ENCODE assay signal across 9 cellular contexts in the genomic region with DNA sequence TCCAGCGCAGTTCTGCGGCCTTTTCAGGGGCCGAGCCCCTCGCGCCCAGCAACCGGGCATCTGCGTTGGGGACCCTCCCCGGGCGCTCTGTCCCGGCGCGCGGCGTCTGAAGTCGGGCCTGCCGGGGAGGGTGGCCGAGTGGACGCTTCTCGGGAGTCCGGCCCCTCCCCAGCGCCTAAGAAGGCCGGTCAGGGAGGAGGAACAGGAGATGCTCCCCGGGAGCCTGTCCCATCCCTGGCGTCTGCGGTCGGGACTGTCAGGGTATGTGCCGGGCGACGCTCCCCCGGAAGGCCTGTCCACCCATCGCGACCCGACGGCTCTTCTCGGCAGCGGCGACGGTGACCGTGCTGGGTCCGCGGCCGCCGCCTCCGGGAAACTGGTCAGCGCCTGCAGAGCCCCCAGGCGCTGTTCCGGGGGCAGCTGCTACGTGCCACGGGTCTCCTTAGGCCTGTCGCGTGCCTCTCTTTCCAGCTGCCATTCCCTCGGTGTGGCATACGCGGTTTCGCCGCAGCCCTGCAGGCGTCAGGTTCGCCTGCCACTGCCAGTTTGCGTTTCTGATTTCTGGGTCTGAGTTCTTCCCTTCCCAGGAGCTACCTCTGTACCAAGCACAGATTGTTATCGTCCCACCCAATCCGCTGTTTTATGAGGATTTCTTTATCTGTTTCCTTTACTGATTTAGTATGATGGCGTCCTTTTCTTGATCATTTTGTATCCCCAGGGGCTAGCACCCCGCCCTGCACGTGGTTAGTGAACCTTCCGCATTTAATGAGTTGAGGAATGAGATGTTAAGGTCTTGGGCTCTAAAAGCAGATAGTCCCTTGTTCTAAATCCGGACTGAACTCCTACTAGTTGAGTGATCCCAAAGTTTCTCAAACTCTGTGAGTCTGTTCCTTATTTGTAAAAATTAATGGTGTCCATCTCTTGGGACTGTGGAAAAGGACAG. TPM values are rescaled to one million over a fixed set of nuclear protein-coding genes. Genes with fewer than 3 reads are reported as not detected.
DNase-seq lines count a peak whose midpoint lies in the region; ATAC-seq and TF ChIP-seq lines count a peak whose summit lies in the region.
"Had no signal": no experiment of that assay in that cellular context is flagged by ENCODE, and none has a peak within 500 bp of the region (broad histone marks: within the 10 kb centered on the region; RNA-seq: fewer than 3 reads in every experiment).

No MANE protein-coding gene starts in this region.

- peaks cover 64% of the 10 kb centered on the region for H3K36me3 Mint-ChIP-seq in activated CD4-positive, alpha-beta T cell treated with anti-CD3 and anti-CD28 coated beads, Interleukin-2, amount 10 ng/mL, durations not matched to agents 7 days and 5 days (ENCODE audit: low read depth)

- POLR2A ChIA-PET in activated CD4-positive, alpha-beta T cell treated with anti-CD3 and anti-CD28 coated beads, Interleukin-2, amount 10 ng/mL, durations not matched to agents 7 days and 5 days (lab: Charles Lee), result interaction anchor here (1.0 to 1.7 kb wide), 6 partner anchors 22 to 287 kb away, joined by 3 to 14 read pairs (median 5); partner anchors contain the start of genes IFIT1, IFIT3 and KIF20B

- no peaks in the 10 kb centered on the region for H3K79me2 ChIP-seq in KMS-11 (ENCODE audit: insufficient read depth, low read depth)

- peak overlapping the region; percentile 79 for H3K4me3 Mint-ChIP-seq in activated CD4-positive, alpha-beta T cell treated with anti-CD3 and anti-CD28 coated beads, Interleukin-2, amount 10 ng/mL, durations not matched to agents 7 days and 5 days

- DNase-seq in activated CD4-positive, alpha-beta T cell treated with anti-CD3 and anti-CD28 coated beads, Interleukin-2, amount 10 ng/mL, durations not matched to agents 7 days and 5 days, result peak; percentile 52
- DNase-seq in lower leg skin (ENCODE audit: low spot score in 2 of 2), result peak; percentile 58 to 91
- peak; percentile 8 to 17 for DNase-seq in stimulated activated CD8-positive, alpha-beta memory T cell treated with anti-CD3 and anti-CD28 coated beads, Interleukin-2, amount 100 ng/mL, for 48 hours (ENCODE audit: low read depth in 2 of 2)
- no peak for DNase-seq in NCI-H2196 (lab: John Stamatoyannopoulos, UW; ENCODE audit: unreplicated experiment)

- TF ChIP-seq CTCF in KMS-11 (conservative IDR thresholded peaks at IDR 0.05; ENCODE audit: low read depth, low read length), result no peak
- no peak for TF ChIP-seq CTCF in lower leg skin (IDR thresholded peaks at IDR 0.05)

- peaks cover 20% of the 10 kb centered on the region for H3K4me1 ChIP-seq in KMS-11 (ENCODE audit: low read depth, poor library complexity, severe bottlenecking)
- peaks cover 17 to 21% of the 10 kb centered on the region in 2 donors for H3K4me1 ChIP-seq in duodenal mucosa (ENCODE audit: control insufficient read depth in 1 of 2, insufficient read depth in 2 of 2, low read length in 2 of 2)

- peak overlapping the region; percentile 74 for H2AFZ ChIP-seq in KMS-11 (ENCODE audit: low read depth)

- peaks cover 12% of the 10 kb centered on the region for H3K9me3 Mint-ChIP-seq in activated CD4-positive, alpha-beta T cell treated with anti-CD3 and anti-CD28 coated beads, Interleukin-2, amount 10 ng/mL, durations not matched to agents 7 days and 5 days

- no peaks in the 10 kb centered on the region for H3K9me3 ChIP-seq in duodenal mucosa (ENCODE audit: control insufficient read depth in 1 of 2, low read length in 2 of 2)

- H3K4me1 Mint-ChIP-seq in activated CD4-positive, alpha-beta T cell treated with anti-CD3 and anti-CD28 coated beads, Interleukin-2, amount 10 ng/mL, durations not matched to agents 7 days and 5 days, result peaks cover 64% of the 10 kb centered on the region

- H3K27me3 ChIP-seq in KMS-11 (ENCODE audit: insufficient read depth, low read depth) (no peaks in the 10 kb centered on the region), duodenal mucosa (ENCODE audit: control insufficient read depth in 1 of 2, insufficient read depth in 2 of 2, low read length in 2 of 2) (no peaks in the 10 kb centered on the region)

- H3K27ac Mint-ChIP-seq in activated CD4-positive, alpha-beta T cell treated with anti-CD3 and anti-CD28 coated beads, Interleukin-2, amount 10 ng/mL, durations not matched to agents 7 days and 5 days, result peak overlapping the region; percentile 95

- no peaks in the 10 kb centered on the region for H3K27me3 Mint-ChIP-seq in activated CD4-positive, alpha-beta T cell treated with anti-CD3 and anti-CD28 coated beads, Interleukin-2, amount 10 ng/mL, durations not matched to agents 7 days and 5 days

- WGBS in lower leg skin, 2 donors, result 1 to 2% methylated on average over 25 to 41 of the region's 66 CpGs

- intact Hi-C loops in lower leg skin (cut with DNase I; ENCODE audit: low total_unique reads), result no loop called here

- TF ChIP-seq POLR2A in GM10847 (IDR thresholded peaks at IDR 0.05; ENCODE audit: extremely low read depth, insufficient read length) (peak; percentile 10), lower leg skin (IDR thresholded peaks at IDR 0.05) (no peak)

- H3K9ac ChIP-seq in KMS-11 (peak overlapping the region; percentile 81), duodenal mucosa (ENCODE audit: low read depth in 1 of 2, low read length in 2 of 2) (peak overlapping the region; percentile 82 to 92)

- CTCF ChIA-PET in activated CD4-positive, alpha-beta T cell treated with anti-CD3 and anti-CD28 coated beads, Interleukin-2, amount 10 ng/mL, durations not matched to agents 7 days and 5 days (lab: Charles Lee), result interaction anchor here (0.8 to 1.4 kb wide), 3 partner anchors 9 to 77 kb away, joined by 3 to 5 read pairs (median 3); no protein-coding TSS in a partner anchor

- H3K27ac ChIP-seq in KMS-11 (peak overlapping the region; percentile 70), duodenal mucosa (ENCODE audit: low read depth, low read length) (peak overlapping the region; percentile 91)

- peak overlapping the region; percentile 18 for H3K4me3 ChIP-seq in KMS-11 (IDR thresholded peaks at IDR 0.05; ENCODE audit: insufficient read depth, low read depth, low read length)
- H3K4me3 ChIP-seq in duodenal mucosa (ENCODE audit: low read depth in 1 of 2, low read length in 2 of 2), result peak overlapping the region; percentile 86 to 92
- peak overlapping the region; percentile 71 for H3K4me3 ChIP-seq in lower leg skin (ENCODE audit: low read depth, poor library complexity, severe bottlenecking)

- peak; percentile 37 for ATAC-seq in GM21825 (IDR thresholded peaks at IDR 0.05; ENCODE audit: unreplicated experiment)

- H3K36me3 ChIP-seq in KMS-11 (ENCODE audit: insufficient read depth) (no peaks in the 10 kb centered on the region), duodenal mucosa (ENCODE audit: control insufficient read depth in 1 of 2, insufficient read depth in 2 of 2, low read length in 2 of 2) (peaks cover 8 to 12% of the 10 kb centered on the region in 2 donors)

- H4K20me1 ChIP-seq in KMS-11 (ENCODE audit: insufficient read depth), result no peaks in the 10 kb centered on the region

- peak overlapping the region; percentile 87 for H3K4me2 ChIP-seq in KMS-11

RNA-seq across cellular contexts. Expression of gene IFIT5, which starts 0.8 kb away (rescaled TPM):
- total RNA-seq in activated CD4-positive, alpha-beta T cell treated with anti-CD3 and anti-CD28 coated beads, Interleukin-2, amount 10 ng/mL, durations not matched to agents 7 days and 5 days, result 10 to 100 TPM; 39.6 to 46.3 TPM
- total RNA-seq in lower leg skin, result 10 to 100 TPM in 1 of 4 donors, 1 to 10 TPM in 3; 6.1 to 10.3 (median 7.3) TPM

RNA-seq across cellular contexts. Expression of gene IFIT1, which starts 22.7 kb away (rescaled TPM):
- 10 to 100 TPM; 42.9 to 45.0 TPM for total RNA-seq in activated CD4-positive, alpha-beta T cell treated with anti-CD3 and anti-CD28 coated beads, Interleukin-2, amount 10 ng/mL, durations not matched to agents 7 days and 5 days
- 1 to 10 TPM in 3 of 4 donors, under 1 TPM in 1; 0.72 to 6.2 (median 4.7) TPM for total RNA-seq in lower leg skin

RNA-seq across cellular contexts. Expression of gene IFIT1B, which starts 37.3 kb away (rescaled TPM):
- not detected for total RNA-seq in activated CD4-positive, alpha-beta T cell treated with anti-CD3 and anti-CD28 coated beads, Interleukin-2, amount 10 ng/mL, durations not matched to agents 7 days and 5 days
- total RNA-seq in lower leg skin, result not detected
- total RNA-seq: renal cortical epithelial cell had no signal

Comparison
In these comparisons a context has a peak if more than half of its experiments do, and no peak if none do; other contexts are left out.
1. H3K4me3 ChIP-seq: peak in every context shown above with its lines; median percentile 89 in duodenal mucosa; 71 in lower leg skin; 18 in KMS-11.
2. RNA of gene IFIT1, which starts 22.7 kb away (total RNA-seq): 42.9 to 45.0 TPM in activated CD4-positive, alpha-beta T cell treated with anti-CD3 and anti-CD28 coated beads, Interleukin-2, amount 10 ng/mL, durations not matched to agents 7 days and 5 days; 0.72 to 6.2 TPM in lower leg skin; every median in the first group is over 4 times any median in the second.